14 cellular contexts compared by ENCODE assay signal in the genomic region with DNA sequence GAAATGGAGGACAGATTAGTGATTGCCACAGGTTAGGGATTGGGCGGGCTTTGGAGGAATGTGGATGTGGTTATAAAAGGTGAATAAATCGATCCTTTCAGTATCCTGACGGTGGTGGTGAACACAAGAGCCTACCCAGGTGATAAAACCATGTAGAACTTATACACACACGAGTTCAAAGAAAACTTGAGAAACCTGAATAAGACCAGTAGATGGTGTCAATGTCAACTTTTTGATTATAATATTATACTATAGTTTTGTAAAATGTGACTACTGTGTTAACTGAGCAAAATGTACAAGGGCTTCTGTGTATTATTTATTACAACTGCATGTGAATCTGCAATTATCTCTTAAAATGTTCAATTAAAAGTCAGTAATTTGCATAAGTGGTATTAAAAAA.
"Had no signal": no experiment of that assay in that cellular context is flagged by ENCODE, and none has a peak within 500 bp of the region (broad histone marks: within the 10 kb centered on the region; RNA-seq: fewer than 3 reads in every experiment).

No MANE protein-coding gene starts in this region.

- H3K27ac ChIP-seq: epithelial cell of prostate, lower lobe of right lung, neural progenitor cell, stomach, thoracic aorta had no signal

- H3K27me3 ChIP-seq: neural progenitor cell, stomach had no signal

- ATAC-seq: effector memory CD8-positive, alpha-beta T cell; left cardiac atrium; lower lobe of right lung had no signal

- H3K36me3 ChIP-seq: lower lobe of right lung, neural progenitor cell, stomach, thoracic aorta had no signal

- H3K4me1 ChIP-seq: lower lobe of right lung, neural progenitor cell, stomach had no signal

- H2AFZ ChIP-seq: neural progenitor cell had no signal

- H3K4me2 ChIP-seq: neural progenitor cell had no signal

- DNase-seq: activated CD4-positive, alpha-beta T cell treated with anti-CD3 and anti-CD28 coated beads for 48 hours; activated CD8-positive, alpha-beta memory T cell treated with anti-CD3 and anti-CD28 coated beads for 24 hours; activated T-cell treated with anti-CD3 and anti-CD28 coated beads for 4 hours; amniotic stem cell; effector memory CD8-positive, alpha-beta T cell; immature natural killer cell; left cardiac atrium; lower lobe of right lung; stimulated activated CD4-positive, alpha-beta T cell treated with anti-CD3 and anti-CD28 coated beads, Interleukin-15, amount 100 ng/mL, for 24 hours; stimulated activated CD4-positive, alpha-beta T cell treated with anti-CD3 and anti-CD28 coated beads, Interleukin-4, amount 100 ng/mL, for 4 hours; stomach had no signal

- H3K9me3 ChIP-seq: lower lobe of right lung, stomach, thoracic aorta had no signal

- H3K9ac ChIP-seq: neural progenitor cell had no signal

- H3K4me3 ChIP-seq: lower lobe of right lung, neural progenitor cell, stomach, thoracic aorta had no signal
